Comparison of ENCODE assay signal across 16 cellular contexts in genomic region chr20:17735206-17735804, GRCh38. TPM values are rescaled to one million over a fixed set of nuclear protein-coding genes. Genes with fewer than 3 reads are reported as not detected.
DNase-seq lines count a peak whose midpoint lies in the region; ATAC-seq and TF ChIP-seq lines count a peak whose summit lies in the region.
"Had no signal": no experiment of that assay in that cellular context is flagged by ENCODE, and none has a peak within 500 bp of the region (broad histone marks: within the 10 kb centered on the region; RNA-seq: fewer than 3 reads in every experiment).

No MANE protein-coding gene starts in this region.

- no peak for TF ChIP-seq POLR2A in IMR-90 (IDR thresholded peaks at IDR 0.05; ENCODE audit: low read depth, low read length)

- peak overlapping the region; percentile 25; the same call in 1 of the 2 replicates for H4K5ac ChIP-seq in IMR-90 (ENCODE audit: low read depth, low read length)

- H3K4me1 Mint-ChIP-seq in type B pancreatic cell (ENCODE audit: unreplicated experiment) = peaks cover 4% of the 10 kb centered on the region
- no peaks in the 10 kb centered on the region for H3K4me1 Mint-ChIP-seq in activated T-helper 1 cell treated with anti-CD3 and anti-CD28 coated beads, Interleukin-12 subunit alpha, Interleukin-12 subunit beta, Interleukin-2, Interleukin-4 antibody, amounts not matched to agents 30 ng/mL and 10 ng/mL and 1 ng/mL, durations not matched to agents 14 hours and 24 hours and 36 hours (ENCODE audit: low read depth)
- H3K4me1 Mint-ChIP-seq in activated CD4-positive, alpha-beta memory T cell treated with anti-CD3 and anti-CD28 coated beads for 36 hours (ENCODE audit: low read depth) = no peaks in the 10 kb centered on the region
- H3K4me1 Mint-ChIP-seq: activated naive CD4-positive, alpha-beta T cell treated with anti-CD3 and anti-CD28 coated beads, Interleukin-2, amount 10 ng/mL, durations not matched to agents 7 days and 5 days had no signal

- POLR2A ChIA-PET in IMR-90 (lab: Charles Lee; ENCODE audit: unreplicated experiment) = no interaction called here
- POLR2A ChIA-PET in activated CD4-positive, alpha-beta memory T cell treated with anti-CD3 and anti-CD28 coated beads for 36 hours (lab: Charles Lee) = no interaction called here

- TF ChIP-seq CTCF in IMR-90 (conservative IDR thresholded peaks at IDR 0.05; ENCODE audit: low read depth, low read length) (no peak), mammary epithelial cell (conservative IDR thresholded peaks at IDR 0.05 in 1 of 2, IDR thresholded peaks at IDR 0.05 in 1 of 2; ENCODE audit: extremely low read depth in 1 of 2, insufficient read depth in 1 of 2, low read depth in 1 of 2, low read length in 2 of 2) (no peak), liver (IDR thresholded peaks at IDR 0.05; ENCODE audit: low read depth, low read length, missing input control) (no peak), type B pancreatic cell (conservative IDR thresholded peaks at IDR 0.05) (no peak)

- CTCF ChIA-PET in IMR-90 (lab: Yijun Ruan, JAX) (no interaction called here), mammary epithelial cell (lab: Charles Lee; ENCODE audit: low non-redundant PET) (no interaction called here)
- CTCF ChIA-PET in activated CD4-positive, alpha-beta memory T cell treated with anti-CD3 and anti-CD28 coated beads for 36 hours (lab: Charles Lee) = no interaction called here

- no peaks in the 10 kb centered on the region for H3K27me3 Mint-ChIP-seq in type B pancreatic cell
- H3K27me3 Mint-ChIP-seq in activated T-helper 1 cell treated with anti-CD3 and anti-CD28 coated beads, Interleukin-12 subunit alpha, Interleukin-12 subunit beta, Interleukin-2, Interleukin-4 antibody, amounts not matched to agents 30 ng/mL and 10 ng/mL and 1 ng/mL, durations not matched to agents 14 hours and 24 hours and 36 hours (ENCODE audit: insufficient read depth) = peaks cover 2% of the 10 kb centered on the region
- peaks cover 3% of the 10 kb centered on the region for H3K27me3 Mint-ChIP-seq in activated CD4-positive, alpha-beta memory T cell treated with anti-CD3 and anti-CD28 coated beads for 36 hours

- H3K4me3 Mint-ChIP-seq in type B pancreatic cell = no peak overlapping the region
- no peak overlapping the region for H3K4me3 Mint-ChIP-seq in activated T-helper 1 cell treated with anti-CD3 and anti-CD28 coated beads, Interleukin-12 subunit alpha, Interleukin-12 subunit beta, Interleukin-2, Interleukin-4 antibody, amounts not matched to agents 30 ng/mL and 10 ng/mL and 1 ng/mL, durations not matched to agents 14 hours and 24 hours and 36 hours
- no peak overlapping the region for H3K4me3 Mint-ChIP-seq in activated CD4-positive, alpha-beta memory T cell treated with anti-CD3 and anti-CD28 coated beads for 36 hours
- H3K4me3 Mint-ChIP-seq: activated naive CD4-positive, alpha-beta T cell treated with anti-CD3 and anti-CD28 coated beads, Interleukin-2, amount 10 ng/mL, durations not matched to agents 7 days and 5 days; stimulated activated naive CD8-positive, alpha-beta T cell treated with anti-CD3 and anti-CD28 coated beads, Interleukin-15, Interleukin-2, amounts not matched to agents 100 ng/mL and 50 ng/mL, for 24 hours; T-helper 2 cell treated with Interferon-gamma antibody and Interleukin-4, amounts not matched to agents 5 μg/mL and 100 μg/mL, for 36 hours had no signal

- no TSS peak for BruUV-seq in IMR-90 (replicated peaks; lab: Mats Ljungman, UMichigan)
- BruUV-seq in mammary epithelial cell (replicated peaks; lab: Mats Ljungman, UMichigan) = no TSS peak

- intact Hi-C loops in IMR-90 (cut with micrococcal nuclease) = no loop called here
- intact Hi-C loops in mammary epithelial cell (cut with micrococcal nuclease) = no loop called here
- intact Hi-C loops in activated T-helper 1 cell treated with anti-CD3 and anti-CD28 coated beads, Interleukin-12 subunit alpha, Interleukin-12 subunit beta, Interleukin-2, Interleukin-4 antibody, amounts not matched to agents 30 ng/mL and 10 ng/mL and 1 ng/mL, durations not matched to agents 14 hours and 24 hours and 36 hours (cut with micrococcal nuclease) = no loop called here
- intact Hi-C loops in activated CD4-positive, alpha-beta memory T cell treated with anti-CD3 and anti-CD28 coated beads for 36 hours (cut with micrococcal nuclease) = no loop called here

- H3K79me2 ChIP-seq in mammary epithelial cell (ENCODE audit: insufficient read depth, low read length) = no peaks in the 10 kb centered on the region

- H3K27ac Mint-ChIP-seq in type B pancreatic cell = peak overlapping the region; percentile 34
- no peak overlapping the region for H3K27ac Mint-ChIP-seq in activated T-helper 1 cell treated with anti-CD3 and anti-CD28 coated beads, Interleukin-12 subunit alpha, Interleukin-12 subunit beta, Interleukin-2, Interleukin-4 antibody, amounts not matched to agents 30 ng/mL and 10 ng/mL and 1 ng/mL, durations not matched to agents 14 hours and 24 hours and 36 hours
- H3K27ac Mint-ChIP-seq in activated CD4-positive, alpha-beta memory T cell treated with anti-CD3 and anti-CD28 coated beads for 36 hours = no peak overlapping the region
- H3K27ac Mint-ChIP-seq: activated naive CD4-positive, alpha-beta T cell treated with anti-CD3 and anti-CD28 coated beads, Interleukin-2, amount 10 ng/mL, durations not matched to agents 7 days and 5 days; stimulated activated naive CD8-positive, alpha-beta T cell treated with anti-CD3 and anti-CD28 coated beads, Interleukin-15, Interleukin-2, amounts not matched to agents 100 ng/mL and 50 ng/mL, for 24 hours; T-helper 2 cell treated with Interferon-gamma antibody and Interleukin-4, amounts not matched to agents 5 μg/mL and 100 μg/mL, for 36 hours had no signal

- H3K36me3 ChIP-seq in IMR-90 (ENCODE audit: control insufficient read depth, insufficient read depth, low read length) (no peaks in the 10 kb centered on the region), mammary epithelial cell (ENCODE audit: insufficient read depth, low read length) (no peaks in the 10 kb centered on the region), liver (ENCODE audit: control insufficient read depth in 4 of 4, insufficient read depth in 3 of 4, low read depth in 1 of 4, low read length in 3 of 4) (no peaks in the 10 kb centered on the region)
- H3K36me3 ChIP-seq: left lung, prostate gland had no signal

- no peak overlapping the region for H2AK5ac ChIP-seq in IMR-90 (ENCODE audit: low read depth, low read length)

- no peaks in the 10 kb centered on the region for H3K36me3 Mint-ChIP-seq in type B pancreatic cell
- H3K36me3 Mint-ChIP-seq in activated T-helper 1 cell treated with anti-CD3 and anti-CD28 coated beads, Interleukin-12 subunit alpha, Interleukin-12 subunit beta, Interleukin-2, Interleukin-4 antibody, amounts not matched to agents 30 ng/mL and 10 ng/mL and 1 ng/mL, durations not matched to agents 14 hours and 24 hours and 36 hours (ENCODE audit: low read depth) = no peaks in the 10 kb centered on the region
- H3K36me3 Mint-ChIP-seq in activated CD4-positive, alpha-beta memory T cell treated with anti-CD3 and anti-CD28 coated beads for 36 hours = no peaks in the 10 kb centered on the region
- H3K36me3 Mint-ChIP-seq: activated naive CD4-positive, alpha-beta T cell treated with anti-CD3 and anti-CD28 coated beads, Interleukin-2, amount 10 ng/mL, durations not matched to agents 7 days and 5 days had no signal

- 7% methylated on average over 3 of the region's 9 CpGs; no CpG with 5 or more reads in 1 of the 2 experiments for WGBS in IMR-90 (ENCODE audit: extremely low coverage in 2 of 2, insufficient read length in 1 of 2), 2 experiments
- 86% methylated on average over 9 of the region's 9 CpGs for WGBS in mammary epithelial cell (ENCODE audit: low coverage, missing lambda C conversion rate)
- WGBS in liver = 83% methylated on average over 9 of the region's 9 CpGs

- dilution Hi-C loops in IMR-90 (cut with HindIII; ENCODE audit: low sequenced_read_pairs, unreplicated experiment) = no loop called here
- dilution Hi-C loops in mammary epithelial cell (cut with HindIII; ENCODE audit: low sequenced_read_pairs) = no loop called here

- H2AK9ac ChIP-seq in IMR-90 (replicated peaks; ENCODE audit: low read depth, low read length, poor library complexity) = no peak overlapping the region

- peak overlapping the region; percentile 5 for H2BK5ac ChIP-seq in IMR-90 (ENCODE audit: low read depth, low read length, poor library complexity, severe bottlenecking)

- peak overlapping the region; percentile 42 for H3K4ac ChIP-seq in IMR-90 (ENCODE audit: low read depth, low read length)

- H3K14ac ChIP-seq in IMR-90 (replicated peaks; ENCODE audit: low read depth, low read length) = peak overlapping the region; percentile 10

- in situ Hi-C loops in IMR-90 (cut with MboI; ENCODE audit: low sequenced_read_pairs) = no loop called here
- in situ Hi-C loops in mammary epithelial cell (cut with MboI; ENCODE audit: low sequenced_read_pairs in 2 of 2) = no loop called here

- no peaks in the 10 kb centered on the region for H3K79me1 ChIP-seq in IMR-90 (ENCODE audit: low read depth in 1 of 2, low read length in 2 of 2)

- peak overlapping the region; percentile 69 for H2BK120ac ChIP-seq in IMR-90 (ENCODE audit: low read depth, low read length)

- H3K4me1 ChIP-seq in IMR-90 (ENCODE audit: control insufficient read depth, insufficient read depth, low read length) (peaks cover 12% of the 10 kb centered on the region), mammary epithelial cell (ENCODE audit: insufficient read depth, low read length) (no peaks in the 10 kb centered on the region), liver (ENCODE audit: control insufficient read depth in 4 of 4, insufficient read depth in 4 of 4, low read length in 3 of 4) (no peaks in the 10 kb centered on the region)
- H3K4me1 ChIP-seq: left lung, prostate gland had no signal

- peak overlapping the region; percentile 28 for H3K27ac ChIP-seq in IMR-90 (ENCODE audit: insufficient read depth, low read length)
- H3K27ac ChIP-seq in mammary epithelial cell (ENCODE audit: insufficient read depth, low read depth, low read length) = no peak overlapping the region
- H3K27ac ChIP-seq in liver (ENCODE audit: low read depth in 1 of 2, low read length in 2 of 2) = peak overlapping the region in 1 of 2 donors; percentile 46
- H3K27ac ChIP-seq: prostate gland had no signal

- H3K9me3 ChIP-seq in IMR-90 (ENCODE audit: control insufficient read depth, insufficient read depth, low read length) (peaks cover 8% of the 10 kb centered on the region), mammary epithelial cell (replicated peaks; ENCODE audit: insufficient read depth, low read length) (peaks cover 3% of the 10 kb centered on the region), liver (ENCODE audit: control insufficient read depth in 4 of 4, low read length in 3 of 4) (peaks cover 0 to 3% (median 0%) of the 10 kb centered on the region in 4 donors)
- H3K9me3 ChIP-seq: prostate gland had no signal

- H3K27me3 ChIP-seq in IMR-90 (ENCODE audit: control insufficient read depth, insufficient read depth, low read length) (no peaks in the 10 kb centered on the region), mammary epithelial cell (ENCODE audit: insufficient read depth, low read length) (no peaks in the 10 kb centered on the region), liver (ENCODE audit: control insufficient read depth in 4 of 4, insufficient read depth in 4 of 4, low read length in 3 of 4) (no peaks in the 10 kb centered on the region)
- H3K27me3 ChIP-seq: left lung had no signal

- H3K56ac ChIP-seq in IMR-90 (ENCODE audit: extremely low read depth, insufficient read depth, low read length) = no peak overlapping the region

- H3K9ac ChIP-seq in IMR-90 (ENCODE audit: low read depth, low read length) (no peak overlapping the region), mammary epithelial cell (ENCODE audit: insufficient read depth, low read length) (no peak overlapping the region), liver (ENCODE audit: low read depth in 1 of 2, low read length in 2 of 2) (no peak overlapping the region)

- peaks cover 3% of the 10 kb centered on the region; the same call in 1 of the 2 replicates for H3K9me1 ChIP-seq in IMR-90 (ENCODE audit: insufficient read depth, low read length)

- H4K8ac ChIP-seq in IMR-90 (ENCODE audit: low read depth in 2 of 2, low read length in 2 of 2) = peak overlapping the region in 1 of 2 experiments; percentile 37; a peak in 2 of 4 replicates

- H3K23ac ChIP-seq in IMR-90 (ENCODE audit: low read depth, low read length) = no peak overlapping the region

- H4K20me1 ChIP-seq in IMR-90 (ENCODE audit: insufficient read depth, low read length) = no peaks in the 10 kb centered on the region
- no peaks in the 10 kb centered on the region for H4K20me1 ChIP-seq in mammary epithelial cell (ENCODE audit: insufficient read depth, low read length)

- H3K4me2 ChIP-seq in IMR-90 (ENCODE audit: low read depth, low read length) (no peak overlapping the region), mammary epithelial cell (ENCODE audit: insufficient read depth, low read depth, low read length) (no peak overlapping the region)

- H2AFZ ChIP-seq in IMR-90 (replicated peaks; ENCODE audit: low read length, poor library complexity) (peak overlapping the region; percentile 87), mammary epithelial cell (ENCODE audit: low read depth, low read length) (no peak overlapping the region)

- 0 out of 3 replicates have a peak overlapping the region, but pooled peaks have one; percentile 7 for H2BK15ac ChIP-seq in IMR-90 (ENCODE audit: low read depth, low read length)

- TF ChIP-seq RAD21 in IMR-90 (IDR thresholded peaks at IDR 0.05; ENCODE audit: low read length) (no peak), liver (IDR thresholded peaks at IDR 0.05) (no peak)

- peak overlapping the region; percentile 21; the same call in 1 of the 2 replicates for H2BK20ac ChIP-seq in IMR-90 (ENCODE audit: low read depth, low read length)

- H3K9me3 Mint-ChIP-seq in type B pancreatic cell = peaks cover 4% of the 10 kb centered on the region
- peaks cover 7% of the 10 kb centered on the region for H3K9me3 Mint-ChIP-seq in activated T-helper 1 cell treated with anti-CD3 and anti-CD28 coated beads, Interleukin-12 subunit alpha, Interleukin-12 subunit beta, Interleukin-2, Interleukin-4 antibody, amounts not matched to agents 30 ng/mL and 10 ng/mL and 1 ng/mL, durations not matched to agents 14 hours and 24 hours and 36 hours
- H3K9me3 Mint-ChIP-seq in activated CD4-positive, alpha-beta memory T cell treated with anti-CD3 and anti-CD28 coated beads for 36 hours = peaks cover 17% of the 10 kb centered on the region

- H4K91ac ChIP-seq in IMR-90 (ENCODE audit: insufficient read depth, low read depth, low read length) = peak overlapping the region; percentile 4

- H3K18ac ChIP-seq in IMR-90 (ENCODE audit: low read depth, low read length) = no peak overlapping the region; the same call in 1 of the 2 replicates

- peak; percentile 68 for DNase-seq in IMR-90
- DNase-seq in mammary epithelial cell = peak; percentile 19
- DNase-seq in type B pancreatic cell (ENCODE audit: extremely low spot score, unreplicated experiment) = no peak
- DNase-seq in NCI-H510A (lab: John Stamatoyannopoulos, UW) = no peak
- no peak for DNase-seq in activated T-helper 1 cell treated with anti-CD3 and anti-CD28 coated beads, Interleukin-12 subunit alpha, Interleukin-12 subunit beta, Interleukin-2, Interleukin-4 antibody, amounts not matched to agents 30 ng/mL and 10 ng/mL and 1 ng/mL, durations not matched to agents 14 hours and 24 hours and 36 hours (ENCODE audit: low spot score)
- no peak for DNase-seq in activated CD4-positive, alpha-beta memory T cell treated with anti-CD3 and anti-CD28 coated beads for 36 hours
- DNase-seq: activated naive CD4-positive, alpha-beta T cell treated with anti-CD3 and anti-CD28 coated beads, Interleukin-2, amount 10 ng/mL, durations not matched to agents 7 days and 5 days; COR-L47; left lung; OCI-M1; stimulated activated CD4-positive, alpha-beta T cell treated with anti-CD3 and anti-CD28 coated beads, Interleukin-4, amount 100 ng/mL, for 24 hours had no signal

- H3K4me3 ChIP-seq in IMR-90 (ENCODE audit: insufficient read depth, low read depth, low read length) (no peak overlapping the region), mammary epithelial cell (replicated peaks in 1 of 3; ENCODE audit: insufficient read depth in 1 of 3, low read depth in 2 of 3, low read length in 3 of 3) (no peak overlapping the region), liver (ENCODE audit: low read depth in 1 of 3, low read length in 3 of 3) (no peak overlapping the region)
- H3K4me3 ChIP-seq: left lung, prostate gland had no signal

- peak; percentile 82 for ATAC-seq in IMR-90 (ENCODE audit: low read depth)
- ATAC-seq: left lung had no signal

RNA-seq across cellular contexts. Expression of gene BANF2, which starts 35.5 kb away (rescaled TPM):
- not detected in 2 replicates for total RNA-seq in IMR-90 (2012; rRNA removed)
- polyA plus RNA-seq in IMR-90 (2012; rRNA removed) = not detected in 2 replicates
- not detected in 2 replicates for polyA plus RNA-seq in IMR-90 (2012; cell fraction: cytosol; rRNA removed)
- polyA plus RNA-seq in IMR-90 (2012; cell fraction: nucleus; rRNA removed; ENCODE audit: low replicate concordance) = not detected in 2 replicates
- total RNA-seq in mammary epithelial cell = not detected
- polyA plus RNA-seq in mammary epithelial cell = not detected
- not detected for polyA minus RNA-seq in mammary epithelial cell
- not detected for total RNA-seq in liver
- polyA plus RNA-seq in liver = not detected
- not detected in 2 replicates for total RNA-seq in type B pancreatic cell (ENCODE audit: low replicate concordance)
- not detected in 2 replicates for total RNA-seq in activated T-helper 1 cell treated with anti-CD3 and anti-CD28 coated beads, Interleukin-12 subunit alpha, Interleukin-12 subunit beta, Interleukin-2, Interleukin-4 antibody, amounts not matched to agents 30 ng/mL and 10 ng/mL and 1 ng/mL, durations not matched to agents 14 hours and 24 hours and 36 hours
- total RNA-seq in activated CD4-positive, alpha-beta memory T cell treated with anti-CD3 and anti-CD28 coated beads for 36 hours = not detected
- total RNA-seq: dermis microvascular lymphatic vessel endothelial cell, left lung had no signal

RNA-seq across cellular contexts. Expression of gene RRBP1, which starts 53.3 kb away (rescaled TPM):
- 90.2 and 99.7 TPM in 2 replicates for total RNA-seq in IMR-90 (2012; rRNA removed)
- polyA plus RNA-seq in IMR-90 (2012; rRNA removed) = 135 and 136 TPM in 2 replicates
- 134 and 143 TPM in 2 replicates for polyA plus RNA-seq in IMR-90 (2012; cell fraction: cytosol; rRNA removed)
- 216 and 234 TPM in 2 replicates for polyA plus RNA-seq in IMR-90 (2012; cell fraction: nucleus; rRNA removed; ENCODE audit: low replicate concordance)
- 100 to 1,000 TPM in 1 of 2 donors, 10 to 100 TPM in 1; 85.2 to 230 TPM for total RNA-seq in mammary epithelial cell
- 82.9 TPM for polyA plus RNA-seq in mammary epithelial cell
- polyA minus RNA-seq in mammary epithelial cell = 145 TPM
- total RNA-seq in liver = 100 to 1,000 TPM in 1 of 2 donors, 10 to 100 TPM in 1; 81.8 to 202 TPM
- 100 to 1,000 TPM in 1 of 2 donors, 10 to 100 TPM in 1; 75.4 to 178 TPM for polyA plus RNA-seq in liver
- total RNA-seq in type B pancreatic cell (ENCODE audit: low replicate concordance) = 161 and 230 TPM in 2 replicates
- 54.8 and 56.0 TPM in 2 replicates for total RNA-seq in activated T-helper 1 cell treated with anti-CD3 and anti-CD28 coated beads, Interleukin-12 subunit alpha, Interleukin-12 subunit beta, Interleukin-2, Interleukin-4 antibody, amounts not matched to agents 30 ng/mL and 10 ng/mL and 1 ng/mL, durations not matched to agents 14 hours and 24 hours and 36 hours
- total RNA-seq in activated CD4-positive, alpha-beta memory T cell treated with anti-CD3 and anti-CD28 coated beads for 36 hours = 10 to 100 TPM; 29.6 to 32.0 TPM

Comparison
In these comparisons a context has a peak if more than half of its experiments do, and no peak if none do; other contexts are left out.
1. DNase-seq: peak in IMR-90 (single experiment) and mammary epithelial cell (single experiment); none in type B pancreatic cell (single experiment), NCI-H510A (single experiment), activated T-helper 1 cell treated with anti-CD3 and anti-CD28 coated beads, Interleukin-12 subunit alpha, Interleukin-12 subunit beta, Interleukin-2, Interleukin-4 antibody, amounts not matched to agents 30 ng/mL and 10 ng/mL and 1 ng/mL, durations not matched to agents 14 hours and 24 hours and 36 hours (single experiment) and activated CD4-positive, alpha-beta memory T cell treated with anti-CD3 and anti-CD28 coated beads for 36 hours (single experiment).